In the genomic region with DNA sequence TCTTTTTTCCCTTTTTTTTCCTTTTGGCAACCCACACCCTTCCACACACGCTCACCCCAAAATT, we compare ENCODE assay signal across 9 cellular contexts. TPM values are rescaled to one million over a fixed set of nuclear protein-coding genes. Genes with fewer than 3 reads are reported as not detected.
DNase-seq lines count a peak whose midpoint lies in the region; ATAC-seq and TF ChIP-seq lines count a peak whose summit lies in the region.
"Had no signal": no experiment of that assay in that cellular context is flagged by ENCODE, and none has a peak within 500 bp of the region (broad histone marks: within the 10 kb centered on the region; RNA-seq: fewer than 3 reads in every experiment).

A gene (plus strand): TSS at position 21 of the 64 bp plus-strand sequence. CDS start 197 bp downstream, outside the sequence.

- H3K4me1 ChIP-seq in mucosa of rectum (ENCODE audit: control insufficient read depth in 2 of 2, insufficient read depth in 2 of 2, low read length in 2 of 2): peaks cover 20 to 21% of the 10 kb centered on the region in 2 donors

- TF ChIP-seq CTCF in 22Rv1 (IDR thresholded peaks at IDR 0.05) (no peak), dorsolateral prefrontal cortex (IDR thresholded peaks at IDR 0.05 in 54 of 56, conservative IDR thresholded peaks at IDR 0.05 in 2 of 56; ENCODE audit: low read depth in 1 of 56, partially characterized antibody in 56 of 56) (no peak)

- H3K36me3 ChIP-seq in mucosa of rectum (ENCODE audit: control insufficient read depth in 2 of 2, insufficient read depth in 2 of 2, low read length in 2 of 2): no peaks in the 10 kb centered on the region

- DNase-seq in LHCN-M2 (ENCODE audit: low read depth) (no peak), dorsolateral prefrontal cortex (no peak), hippocampal formation (lab: John Stamatoyannopoulos, UW) (no peak), DMS79 treated with DMSO at 0.1 percent for 48 hours (lab: John Stamatoyannopoulos, UW) (no peak), kidney glomerular epithelial cell (lab: John Stamatoyannopoulos, UW) (no peak)
- DNase-seq: cortex of kidney had no signal

- ATAC-seq in GM18498 (IDR thresholded peaks at IDR 0.05; ENCODE audit: unreplicated experiment): no peak

- H3K9ac ChIP-seq in mucosa of rectum (ENCODE audit: low read depth in 1 of 2, low read length in 2 of 2): peak within 1 kb of the TSS; percentile 70 to 81

- H3K9me3 ChIP-seq in mucosa of rectum (ENCODE audit: control insufficient read depth in 2 of 2, low read length in 2 of 2): no peaks in the 10 kb centered on the region

- intact Hi-C loops in dorsolateral prefrontal cortex (cut with DNase I): loop anchor here (2.0 to 5.0 kb wide), 5 partner anchors 40 to 150 kb away; a partner anchor contains a TSS

- H3K27ac ChIP-seq in 22Rv1 (peak within 1 kb of the TSS; percentile 68), dorsolateral prefrontal cortex (peak within 1 kb of the TSS; percentile 52 to 96 (median 90)), mucosa of rectum (ENCODE audit: low read depth in 2 of 2, low read length in 2 of 2) (peak within 1 kb of the TSS; percentile 67 to 71)

- no peaks in the 10 kb centered on the region for H3K27me3 ChIP-seq in dorsolateral prefrontal cortex
- no peaks in the 10 kb centered on the region for H3K27me3 ChIP-seq in mucosa of rectum (ENCODE audit: control insufficient read depth in 2 of 2, insufficient read depth in 2 of 2, low read length in 2 of 2)

- H3K4me3 ChIP-seq in dorsolateral prefrontal cortex (peak within 1 kb of the TSS; percentile 64 to 99 (median 91)), mucosa of rectum (ENCODE audit: low read length in 2 of 2) (peak within 1 kb of the TSS; percentile 79 to 83)

RNA-seq across cellular contexts. Expression of the gene that starts here (rescaled TPM):
- total RNA-seq in LHCN-M2 (2014; rRNA removed) (12.0 and 15.4 TPM in 2 replicates), dorsolateral prefrontal cortex (100 to 1,000 TPM in 109 of 120 experiments, 10 to 100 TPM in 11; 75.6 to 169 (median 124) TPM)
- 4.9 TPM for polyA plus RNA-seq in LHCN-M2 (2012)
